21 cellular contexts compared by ENCODE assay signal in the genomic region with DNA sequence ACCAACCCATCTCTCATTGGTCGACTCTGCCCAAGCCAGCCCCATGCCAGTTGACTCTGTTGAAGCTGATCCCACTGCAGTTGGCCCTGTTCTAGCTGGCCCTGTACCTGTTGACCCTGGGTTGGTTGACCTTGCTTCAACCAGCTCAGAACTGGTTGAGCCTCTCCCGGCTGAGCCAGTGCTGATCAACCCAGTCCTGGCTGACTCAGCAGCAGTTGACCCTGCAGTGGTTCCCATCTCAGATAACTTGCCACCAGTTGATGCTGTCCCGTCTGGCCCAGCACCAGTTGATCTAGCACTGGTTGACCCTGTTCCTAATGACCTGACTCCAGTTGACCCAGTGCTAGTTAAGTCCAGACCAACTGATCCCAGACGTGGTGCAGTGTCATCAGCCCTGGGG.
"Had no signal": no experiment of that assay in that cellular context is flagged by ENCODE, and none has a peak within 500 bp of the region (broad histone marks: within the 10 kb centered on the region; RNA-seq: fewer than 3 reads in every experiment).

No MANE protein-coding gene starts in this region.

- H3K4me3 Mint-ChIP-seq: activated T-cell treated with anti-CD3 and anti-CD28 coated beads, Interleukin-2, amount 50 U/mL, for 4 hours; memory B cell; neural progenitor cell; stimulated activated memory B cell treated with anti-CD40 and anti-IgM and Interleukin-4, amounts not matched to agents 10 μg/mL and 1 μg/mL and 100 μg/mL, for 72 hours had no signal

- H3K4me1 ChIP-seq: colonic mucosa had no signal

- H3K27me3 Mint-ChIP-seq: memory B cell; stimulated activated memory B cell treated with anti-CD40 and anti-IgM and Interleukin-4, amounts not matched to agents 10 μg/mL and 1 μg/mL and 100 μg/mL, for 72 hours had no signal

- FAIRE-seq: astrocyte, urothelium cell line had no signal

- H3K9me3 ChIP-seq: colonic mucosa, gastroesophageal sphincter, sigmoid colon, stomach, transverse colon had no signal

- H2AFZ ChIP-seq: neural progenitor cell had no signal

- H3K4me2 ChIP-seq: neural progenitor cell, smooth muscle cell had no signal

- ATAC-seq: activated T-cell treated with anti-CD3 and anti-CD28 coated beads, Interleukin-2, amount 50 U/mL, for 4 hours; gastroesophageal sphincter; stimulated activated memory B cell treated with anti-CD40 and anti-IgM and Interleukin-4, amounts not matched to agents 10 μg/mL and 1 μg/mL and 100 μg/mL, for 72 hours had no signal

- H3K9ac ChIP-seq: neural progenitor cell had no signal

- H3K9me3 Mint-ChIP-seq: activated T-cell treated with anti-CD3 and anti-CD28 coated beads, Interleukin-2, amount 50 U/mL, for 4 hours; memory B cell; neural progenitor cell; stimulated activated memory B cell treated with anti-CD40 and anti-IgM and Interleukin-4, amounts not matched to agents 10 μg/mL and 1 μg/mL and 100 μg/mL, for 72 hours had no signal

- H3K27ac Mint-ChIP-seq: memory B cell; neural progenitor cell; stimulated activated memory B cell treated with anti-CD40 and anti-IgM and Interleukin-4, amounts not matched to agents 10 μg/mL and 1 μg/mL and 100 μg/mL, for 72 hours had no signal

- H3K36me3 ChIP-seq: neural progenitor cell had no signal

- H3K27ac ChIP-seq: colonic mucosa, dorsolateral prefrontal cortex, gastroesophageal sphincter, neural progenitor cell, sigmoid colon, stomach, transverse colon, VCaP had no signal

- DNase-seq: activated CD4-positive, alpha-beta T cell treated with anti-CD3 and anti-CD28 coated beads, Interleukin-2, amount 50 U/mL, for 1 hour; activated CD4-positive, CD25-positive, alpha-beta regulatory T cell treated with anti-CD3 and anti-CD28 coated beads, Interleukin-2, amount 50 U/mL, for 72 hours; activated naive CD4-positive, alpha-beta T cell treated with anti-CD3 and anti-CD28 coated beads, Interleukin-2, amount 50 U/mL, for 16 hours; activated T-cell treated with anti-CD3 and anti-CD28 coated beads, Interleukin-2, amount 50 U/mL, for 4 hours; central memory CD4-positive, alpha-beta T cell; colonic mucosa; dorsolateral prefrontal cortex; head of caudate nucleus; hypothalamus; sigmoid colon; stimulated activated CD4-positive, alpha-beta T cell treated with anti-CD3 and anti-CD28 coated beads, Interleukin-15, amount 100 ng/mL, for 24 hours; stomach; transverse colon had no signal

- H3K27me3 ChIP-seq: colonic mucosa, dorsolateral prefrontal cortex, gastroesophageal sphincter, neural progenitor cell, sigmoid colon, stomach, transverse colon had no signal

- H3K4me3 ChIP-seq: colonic mucosa, dorsolateral prefrontal cortex, gastroesophageal sphincter, neural progenitor cell, sigmoid colon, smooth muscle cell, stomach, transverse colon had no signal
